Comparison of ENCODE assay signal across 21 cellular contexts in the genomic region with DNA sequence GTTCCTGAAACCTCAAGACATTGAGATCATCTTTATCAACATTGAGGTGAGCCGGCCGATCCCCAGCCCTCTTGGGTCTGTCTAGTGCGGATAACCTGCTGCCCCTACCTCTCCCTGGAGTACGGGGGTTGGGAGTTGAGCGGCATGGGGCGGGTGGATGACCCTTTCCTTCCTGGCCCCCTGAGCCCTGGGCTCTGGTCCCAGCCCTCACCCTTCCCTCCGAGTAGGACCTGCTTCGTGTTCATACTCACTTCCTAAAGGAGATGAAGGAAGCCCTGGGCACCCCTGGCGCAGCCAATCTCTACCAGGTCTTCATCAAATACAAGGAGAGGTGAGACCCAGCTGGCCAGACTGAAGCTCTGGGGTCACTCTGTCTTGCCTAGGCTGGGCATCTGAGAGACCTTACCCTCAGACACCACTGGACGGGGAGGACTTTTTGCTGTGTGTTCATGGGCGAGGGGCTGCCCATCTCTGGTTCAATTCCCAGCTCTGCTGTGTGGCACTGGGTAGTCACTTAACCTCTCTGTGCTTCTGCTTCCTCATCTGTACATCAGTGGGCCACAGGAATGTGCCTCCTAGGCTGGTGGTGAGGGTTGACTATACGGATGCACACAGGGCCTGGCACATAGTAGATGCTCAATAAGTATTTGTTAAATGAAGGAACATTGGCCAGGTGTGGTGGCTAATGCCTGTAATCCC. TPM values are rescaled to one million over a fixed set of nuclear protein-coding genes. Genes with fewer than 3 reads are reported as not detected.
"Had no signal": no experiment of that assay in that cellular context is flagged by ENCODE, and none has a peak within 500 bp of the region (broad histone marks: within the 10 kb centered on the region; RNA-seq: fewer than 3 reads in every experiment).

No MANE protein-coding gene starts in this region.

- ATAC-seq: activated CD4-positive, CD25-positive, alpha-beta regulatory T cell treated with anti-CD3 and anti-CD28 coated beads, Interleukin-2, amount 50 U/mL, for 24 hours; heart left ventricle; left ventricle myocardium superior; SK-N-SH treated with all-trans-retinoic acid at 6 μM for 48 hours had no signal

- H3K36me3 ChIP-seq: thoracic aorta had no signal

- H3K27ac ChIP-seq: heart left ventricle, parathyroid adenoma, thoracic aorta, VCaP had no signal

- H3K4me1 ChIP-seq: heart left ventricle had no signal

- H3K4me3 ChIP-seq: heart left ventricle, thoracic aorta had no signal

- H3K4me1 Mint-ChIP-seq: nephron progenitor cell had no signal

- H3K27ac Mint-ChIP-seq: activated naive CD8-positive, alpha-beta T cell treated with anti-CD3 and anti-CD28 coated beads for 36 hours; nephron progenitor cell; type B pancreatic cell had no signal

- H3K4me3 Mint-ChIP-seq: activated naive CD8-positive, alpha-beta T cell treated with anti-CD3 and anti-CD28 coated beads for 36 hours; nephron progenitor cell; type B pancreatic cell had no signal

- H3K36me3 Mint-ChIP-seq: type B pancreatic cell had no signal

- H3K27me3 Mint-ChIP-seq: activated naive CD8-positive, alpha-beta T cell treated with anti-CD3 and anti-CD28 coated beads for 36 hours; type B pancreatic cell had no signal

- DNase-seq: activated CD4-positive, alpha-beta T cell treated with anti-CD3 and anti-CD28 coated beads, Interleukin-2, amount 50 U/mL, for 1 hour; activated CD8-positive, alpha-beta memory T cell treated with anti-CD3 and anti-CD28 coated beads for 24 hours; activated CD8-positive, alpha-beta memory T cell treated with anti-CD3 and anti-CD28 coated beads, Interleukin-2, amount 50 U/mL, for 4 hours; activated naive CD8-positive, alpha-beta T cell treated with anti-CD3 and anti-CD28 coated beads for 36 hours; amygdala; cerebellar nuclear complex; cortex of kidney; heart left ventricle; left ventricle myocardium superior; mammary epithelial cell; nephron progenitor cell; stimulated activated CD4-positive, alpha-beta T cell treated with anti-CD3 and anti-CD28 coated beads, Interleukin-2, amount 100 ng/mL, for 48 hours; stimulated activated CD8-positive, alpha-beta memory T cell treated with anti-CD3 and anti-CD28 coated beads, Interleukin-4, amount 100 ng/mL, for 48 hours; stimulated activated naive CD4-positive, alpha-beta T cell treated with Interleukin-2 at 50 U/mL for 16 hours had no signal

RNA-seq across cellular contexts. Expression of a gene that starts 52.7 kb away (rescaled TPM):
- total RNA-seq: fibroblast of villous mesenchyme had no signal
